Comparison of ENCODE assay signal across 1 cellular context in the genomic region with DNA sequence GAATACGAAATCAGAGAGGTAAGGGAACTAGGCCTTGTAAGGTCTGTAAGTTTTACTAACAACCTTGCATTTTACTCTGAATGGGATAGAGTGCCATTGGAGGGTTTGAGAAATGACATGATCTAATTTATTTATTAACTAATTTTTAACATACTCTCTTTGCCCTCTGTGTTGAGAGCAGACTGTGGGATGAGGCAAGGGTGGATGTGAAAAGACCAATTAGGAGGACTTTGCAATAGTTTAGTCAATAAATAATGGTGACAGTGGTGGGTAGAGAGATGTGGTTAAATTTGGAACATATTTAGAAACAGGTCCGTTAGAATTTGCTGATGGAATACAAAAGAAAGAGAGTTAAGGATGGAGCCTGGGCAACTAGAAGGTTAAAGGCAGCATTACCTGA.
TF ChIP-seq lines count a peak whose summit lies in the region.

No MANE protein-coding gene starts in this region.

TF ChIP-seq in HepG2, 621 proteins besides CTCF, POLR2A, EP300 and RAD21 (continued from another document):
- TF ChIP-seq, protein P1, sequence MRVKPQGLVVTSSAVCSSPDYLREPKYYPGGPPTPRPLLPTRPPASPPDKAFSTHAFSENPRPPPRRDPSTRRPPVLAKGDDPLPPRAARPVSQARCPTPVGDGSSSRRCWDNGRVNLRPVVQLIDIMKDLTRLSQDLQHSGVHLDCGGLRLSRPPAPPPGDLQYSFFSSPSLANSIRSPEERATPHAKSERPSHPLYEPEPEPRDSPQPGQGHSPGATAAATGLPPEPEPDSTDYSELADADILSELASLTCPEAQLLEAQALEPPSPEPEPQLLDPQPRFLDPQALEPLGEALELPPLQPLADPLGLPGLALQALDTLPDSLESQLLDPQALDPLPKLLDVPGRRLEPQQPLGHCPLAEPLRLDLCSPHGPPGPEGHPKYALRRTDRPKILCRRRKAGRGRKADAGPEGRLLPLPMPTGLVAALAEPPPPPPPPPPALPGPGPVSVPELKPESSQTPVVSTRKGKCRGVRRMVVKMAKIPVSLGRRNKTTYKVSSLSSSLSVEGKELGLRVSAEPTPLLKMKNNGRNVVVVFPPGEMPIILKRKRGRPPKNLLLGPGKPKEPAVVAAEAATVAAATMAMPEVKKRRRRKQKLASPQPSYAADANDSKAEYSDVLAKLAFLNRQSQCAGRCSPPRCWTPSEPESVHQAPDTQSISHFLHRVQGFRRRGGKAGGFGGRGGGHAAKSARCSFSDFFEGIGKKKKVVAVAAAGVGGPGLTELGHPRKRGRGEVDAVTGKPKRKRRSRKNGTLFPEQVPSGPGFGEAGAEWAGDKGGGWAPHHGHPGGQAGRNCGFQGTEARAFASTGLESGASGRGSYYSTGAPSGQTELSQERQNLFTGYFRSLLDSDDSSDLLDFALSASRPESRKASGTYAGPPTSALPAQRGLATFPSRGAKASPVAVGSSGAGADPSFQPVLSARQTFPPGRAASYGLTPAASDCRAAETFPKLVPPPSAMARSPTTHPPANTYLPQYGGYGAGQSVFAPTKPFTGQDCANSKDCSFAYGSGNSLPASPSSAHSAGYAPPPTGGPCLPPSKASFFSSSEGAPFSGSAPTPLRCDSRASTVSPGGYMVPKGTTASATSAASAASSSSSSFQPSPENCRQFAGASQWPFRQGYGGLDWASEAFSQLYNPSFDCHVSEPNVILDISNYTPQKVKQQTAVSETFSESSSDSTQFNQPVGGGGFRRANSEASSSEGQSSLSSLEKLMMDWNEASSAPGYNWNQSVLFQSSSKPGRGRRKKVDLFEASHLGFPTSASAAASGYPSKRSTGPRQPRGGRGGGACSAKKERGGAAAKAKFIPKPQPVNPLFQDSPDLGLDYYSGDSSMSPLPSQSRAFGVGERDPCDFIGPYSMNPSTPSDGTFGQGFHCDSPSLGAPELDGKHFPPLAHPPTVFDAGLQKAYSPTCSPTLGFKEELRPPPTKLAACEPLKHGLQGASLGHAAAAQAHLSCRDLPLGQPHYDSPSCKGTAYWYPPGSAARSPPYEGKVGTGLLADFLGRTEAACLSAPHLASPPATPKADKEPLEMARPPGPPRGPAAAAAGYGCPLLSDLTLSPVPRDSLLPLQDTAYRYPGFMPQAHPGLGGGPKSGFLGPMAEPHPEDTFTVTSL (CRISPR knock-in tag; IDR thresholded peaks at IDR 0.05; ENCODE audit: borderline replicate concordance), result no peak
- no peak for TF ChIP-seq TSC22D2 (CRISPR knock-in tag; IDR thresholded peaks at IDR 0.05; ENCODE audit: borderline replicate concordance)
- TF ChIP-seq REXO4 (CRISPR knock-in tag; IDR thresholded peaks at IDR 0.05; ENCODE audit: borderline replicate concordance), result no peak
- no peak for TF ChIP-seq ATAD3A (CRISPR knock-in tag; IDR thresholded peaks at IDR 0.05)
- no peak for TF ChIP-seq TBX2 (CRISPR knock-in tag; IDR thresholded peaks at IDR 0.05; ENCODE audit: borderline replicate concordance)
- no peak for TF ChIP-seq FLYWCH1 (CRISPR knock-in tag; IDR thresholded peaks at IDR 0.05)
- no peak for TF ChIP-seq FOXK1 (CRISPR knock-in tag; IDR thresholded peaks at IDR 0.05; ENCODE audit: borderline replicate concordance, low read depth)
- no peak for TF ChIP-seq HDAC6 (IDR thresholded peaks at IDR 0.05; ENCODE audit: low read depth, low read length)
- TF ChIP-seq IKZF1 (IDR thresholded peaks at IDR 0.05), result no peak
- no peak for TF ChIP-seq ZNF644 (CRISPR knock-in tag; IDR thresholded peaks at IDR 0.05; ENCODE audit: low read depth)
- TF ChIP-seq PLRG1 (conservative IDR thresholded peaks at IDR 0.05), result no peak
